1 cellular context compared by ENCODE assay signal in the genomic region with DNA sequence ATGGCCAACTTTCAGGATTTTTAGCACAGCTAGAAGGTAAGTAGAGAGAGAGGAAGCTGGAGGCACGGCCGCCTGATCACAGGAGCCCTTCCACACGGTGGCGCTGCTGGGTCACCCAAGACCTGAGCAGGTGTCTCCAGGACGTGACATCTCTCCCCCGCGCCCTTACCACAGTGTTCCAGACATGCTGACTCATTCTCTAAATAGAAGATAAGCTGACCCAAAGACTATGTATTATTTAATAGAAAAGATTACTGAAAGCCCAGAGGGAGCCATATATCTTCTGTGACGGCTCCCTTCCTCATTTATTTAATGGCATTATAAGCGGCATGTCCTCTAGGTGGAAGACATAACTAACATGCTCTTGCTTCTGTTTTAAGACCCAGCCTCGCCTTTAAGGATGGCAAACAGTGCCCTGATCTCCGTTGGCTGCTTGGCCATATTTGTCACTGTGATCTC.
TF ChIP-seq lines count a peak whose summit lies in the region.

No MANE protein-coding gene starts in this region.

TF ChIP-seq in HepG2, 621 proteins besides CTCF, POLR2A, EP300 and RAD21 (continued from another document and continues in another):
- TF ChIP-seq KLF15 (CRISPR knock-in tag; IDR thresholded peaks at IDR 0.05; ENCODE audit: borderline replicate concordance) (no peak), XRCC5 (optimal IDR thresholded peaks at IDR 0.05; ENCODE audit: low read length) (peak; percentile 74), RAD51 (IDR thresholded peaks at IDR 0.05; ENCODE audit: borderline replicate concordance) (no peak), YY1 (IDR thresholded peaks at IDR 0.05; ENCODE audit: insufficient read depth, insufficient replicate concordance, low read depth, low read length) (no peak), EED (CRISPR knock-in tag; IDR thresholded peaks at IDR 0.05) (no peak), ZNF317 (CRISPR knock-in tag; IDR thresholded peaks at IDR 0.05) (no peak), ATF7 (IDR thresholded peaks at IDR 0.05) (no peak), ATF7 (CRISPR knock-in tag; IDR thresholded peaks at IDR 0.05) (no peak), MXI1 (IDR thresholded peaks at IDR 0.05; ENCODE audit: borderline replicate concordance, low read depth, low read length) (peak; percentile 84; the same call in 1 of the 3 replicates), ZMYM4 (CRISPR knock-in tag; IDR thresholded peaks at IDR 0.05) (peak; percentile 61; the same call in 1 of the 2 replicates), AGO2 (optimal IDR thresholded peaks at IDR 0.05; ENCODE audit: low read depth, low read length) (no peak), ZNF329 (CRISPR knock-in tag; IDR thresholded peaks at IDR 0.05; ENCODE audit: low read depth) (no peak), MYNN (CRISPR knock-in tag; IDR thresholded peaks at IDR 0.05; ENCODE audit: low read depth) (no peak), JARID2 (CRISPR knock-in tag; IDR thresholded peaks at IDR 0.05; ENCODE audit: insufficient replicate concordance) (no peak), ZNF256 (CRISPR knock-in tag; conservative IDR thresholded peaks at IDR 0.05) (peak; percentile 59; the same call in 1 of the 2 replicates), NR1H2 (CRISPR knock-in tag; IDR thresholded peaks at IDR 0.05; ENCODE audit: borderline replicate concordance, low read depth) (no peak), ZNF124 (CRISPR knock-in tag; IDR thresholded peaks at IDR 0.05) (no peak), ZNF260 (CRISPR knock-in tag; IDR thresholded peaks at IDR 0.05; ENCODE audit: borderline replicate concordance, low read depth) (no peak), ZFP37 (CRISPR knock-in tag; IDR thresholded peaks at IDR 0.05; ENCODE audit: borderline replicate concordance) (no peak), SRY (CRISPR knock-in tag; IDR thresholded peaks at IDR 0.05) (no peak), GZF1 (CRISPR knock-in tag; IDR thresholded peaks at IDR 0.05) (no peak), TAF1 (CRISPR knock-in tag; IDR thresholded peaks at IDR 0.05) (no peak), ZNF7 (CRISPR knock-in tag; IDR thresholded peaks at IDR 0.05) (no peak), ONECUT2 (CRISPR knock-in tag; IDR thresholded peaks at IDR 0.05) (no peak), ZNF737 (CRISPR knock-in tag; IDR thresholded peaks at IDR 0.05; ENCODE audit: borderline replicate concordance) (no peak), ZNF746 (CRISPR knock-in tag; IDR thresholded peaks at IDR 0.05) (no peak), ZNF674 (CRISPR knock-in tag; IDR thresholded peaks at IDR 0.05; ENCODE audit: low read depth) (no peak), ZFY (CRISPR knock-in tag; IDR thresholded peaks at IDR 0.05) (no peak), ZNF180 (CRISPR knock-in tag; IDR thresholded peaks at IDR 0.05; ENCODE audit: borderline replicate concordance, low read depth) (no peak), ARNT2 (CRISPR knock-in tag; IDR thresholded peaks at IDR 0.05; ENCODE audit: low read depth) (no peak; the same call in 1 of the 2 replicates), ZNF563 (CRISPR knock-in tag; IDR thresholded peaks at IDR 0.05) (no peak), JUND (CRISPR knock-in tag; IDR thresholded peaks at IDR 0.05) (peak; percentile 65; the same call in 1 of the 2 replicates), IRF2 (CRISPR knock-in tag; IDR thresholded peaks at IDR 0.05) (peak; percentile 35; the same call in 1 of the 2 replicates), DMAP1 (CRISPR knock-in tag; IDR thresholded peaks at IDR 0.05) (no peak), FLYWCH1 (CRISPR knock-in tag; IDR thresholded peaks at IDR 0.05) (peak; percentile 27; the same call in 1 of the 2 replicates), ZBTB7B (CRISPR knock-in tag; IDR thresholded peaks at IDR 0.05) (0 out of 2 replicates have a peak, but pooled peaks have one; percentile 23), ZNF432 (CRISPR knock-in tag; IDR thresholded peaks at IDR 0.05; ENCODE audit: borderline replicate concordance) (no peak)
- TF ChIP-seq, protein P1, sequence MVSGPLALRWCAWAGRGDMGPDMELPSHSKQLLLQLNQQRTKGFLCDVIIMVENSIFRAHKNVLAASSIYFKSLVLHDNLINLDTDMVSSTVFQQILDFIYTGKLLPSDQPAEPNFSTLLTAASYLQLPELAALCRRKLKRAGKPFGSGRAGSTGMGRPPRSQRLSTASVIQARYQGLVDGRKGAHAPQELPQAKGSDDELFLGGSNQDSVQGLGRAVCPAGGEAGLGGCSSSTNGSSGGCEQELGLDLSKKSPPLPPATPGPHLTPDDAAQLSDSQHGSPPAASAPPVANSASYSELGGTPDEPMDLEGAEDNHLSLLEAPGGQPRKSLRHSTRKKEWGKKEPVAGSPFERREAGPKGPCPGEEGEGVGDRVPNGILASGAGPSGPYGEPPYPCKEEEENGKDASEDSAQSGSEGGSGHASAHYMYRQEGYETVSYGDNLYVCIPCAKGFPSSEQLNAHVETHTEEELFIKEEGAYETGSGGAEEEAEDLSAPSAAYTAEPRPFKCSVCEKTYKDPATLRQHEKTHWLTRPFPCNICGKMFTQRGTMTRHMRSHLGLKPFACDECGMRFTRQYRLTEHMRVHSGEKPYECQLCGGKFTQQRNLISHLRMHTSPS (CRISPR knock-in tag; IDR thresholded peaks at IDR 0.05; ENCODE audit: low read depth), result no peak
- TF ChIP-seq, protein P2, sequence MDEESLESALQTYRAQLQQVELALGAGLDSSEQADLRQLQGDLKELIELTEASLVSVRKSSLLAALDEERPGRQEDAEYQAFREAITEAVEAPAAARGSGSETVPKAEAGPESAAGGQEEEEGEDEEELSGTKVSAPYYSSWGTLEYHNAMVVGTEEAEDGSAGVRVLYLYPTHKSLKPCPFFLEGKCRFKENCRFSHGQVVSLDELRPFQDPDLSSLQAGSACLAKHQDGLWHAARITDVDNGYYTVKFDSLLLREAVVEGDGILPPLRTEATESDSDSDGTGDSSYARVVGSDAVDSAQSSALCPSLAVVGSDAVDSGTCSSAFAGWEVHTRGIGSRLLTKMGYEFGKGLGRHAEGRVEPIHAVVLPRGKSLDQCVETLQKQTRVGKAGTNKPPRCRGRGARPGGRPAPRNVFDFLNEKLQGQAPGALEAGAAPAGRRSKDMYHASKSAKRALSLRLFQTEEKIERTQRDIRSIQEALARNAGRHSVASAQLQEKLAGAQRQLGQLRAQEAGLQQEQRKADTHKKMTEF (CRISPR knock-in tag; IDR thresholded peaks at IDR 0.05), result peak; percentile 53; the same call in 1 of the 2 replicates
- TF ChIP-seq, protein P3, sequence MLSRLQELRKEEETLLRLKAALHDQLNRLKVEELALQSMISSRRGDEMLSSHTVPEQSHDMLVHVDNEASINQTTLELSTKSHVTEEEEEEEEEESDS (CRISPR knock-in tag; IDR thresholded peaks at IDR 0.05; ENCODE audit: borderline replicate concordance), result no peak
- TF ChIP-seq, protein P4, sequence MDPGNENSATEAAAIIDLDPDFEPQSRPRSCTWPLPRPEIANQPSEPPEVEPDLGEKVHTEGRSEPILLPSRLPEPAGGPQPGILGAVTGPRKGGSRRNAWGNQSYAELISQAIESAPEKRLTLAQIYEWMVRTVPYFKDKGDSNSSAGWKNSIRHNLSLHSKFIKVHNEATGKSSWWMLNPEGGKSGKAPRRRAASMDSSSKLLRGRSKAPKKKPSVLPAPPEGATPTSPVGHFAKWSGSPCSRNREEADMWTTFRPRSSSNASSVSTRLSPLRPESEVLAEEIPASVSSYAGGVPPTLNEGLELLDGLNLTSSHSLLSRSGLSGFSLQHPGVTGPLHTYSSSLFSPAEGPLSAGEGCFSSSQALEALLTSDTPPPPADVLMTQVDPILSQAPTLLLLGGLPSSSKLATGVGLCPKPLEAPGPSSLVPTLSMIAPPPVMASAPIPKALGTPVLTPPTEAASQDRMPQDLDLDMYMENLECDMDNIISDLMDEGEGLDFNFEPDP (CRISPR knock-in tag; conservative IDR thresholded peaks at IDR 0.05), result no peak
- TF ChIP-seq, protein P5, sequence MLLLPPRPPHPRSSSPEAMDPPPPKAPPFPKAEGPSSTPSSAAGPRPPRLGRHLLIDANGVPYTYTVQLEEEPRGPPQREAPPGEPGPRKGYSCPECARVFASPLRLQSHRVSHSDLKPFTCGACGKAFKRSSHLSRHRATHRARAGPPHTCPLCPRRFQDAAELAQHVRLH (CRISPR knock-in tag; IDR thresholded peaks at IDR 0.05; ENCODE audit: borderline replicate concordance, low read depth), result peak; percentile 69; the same call in 1 of the 2 replicates
- TF ChIP-seq, protein P6, sequence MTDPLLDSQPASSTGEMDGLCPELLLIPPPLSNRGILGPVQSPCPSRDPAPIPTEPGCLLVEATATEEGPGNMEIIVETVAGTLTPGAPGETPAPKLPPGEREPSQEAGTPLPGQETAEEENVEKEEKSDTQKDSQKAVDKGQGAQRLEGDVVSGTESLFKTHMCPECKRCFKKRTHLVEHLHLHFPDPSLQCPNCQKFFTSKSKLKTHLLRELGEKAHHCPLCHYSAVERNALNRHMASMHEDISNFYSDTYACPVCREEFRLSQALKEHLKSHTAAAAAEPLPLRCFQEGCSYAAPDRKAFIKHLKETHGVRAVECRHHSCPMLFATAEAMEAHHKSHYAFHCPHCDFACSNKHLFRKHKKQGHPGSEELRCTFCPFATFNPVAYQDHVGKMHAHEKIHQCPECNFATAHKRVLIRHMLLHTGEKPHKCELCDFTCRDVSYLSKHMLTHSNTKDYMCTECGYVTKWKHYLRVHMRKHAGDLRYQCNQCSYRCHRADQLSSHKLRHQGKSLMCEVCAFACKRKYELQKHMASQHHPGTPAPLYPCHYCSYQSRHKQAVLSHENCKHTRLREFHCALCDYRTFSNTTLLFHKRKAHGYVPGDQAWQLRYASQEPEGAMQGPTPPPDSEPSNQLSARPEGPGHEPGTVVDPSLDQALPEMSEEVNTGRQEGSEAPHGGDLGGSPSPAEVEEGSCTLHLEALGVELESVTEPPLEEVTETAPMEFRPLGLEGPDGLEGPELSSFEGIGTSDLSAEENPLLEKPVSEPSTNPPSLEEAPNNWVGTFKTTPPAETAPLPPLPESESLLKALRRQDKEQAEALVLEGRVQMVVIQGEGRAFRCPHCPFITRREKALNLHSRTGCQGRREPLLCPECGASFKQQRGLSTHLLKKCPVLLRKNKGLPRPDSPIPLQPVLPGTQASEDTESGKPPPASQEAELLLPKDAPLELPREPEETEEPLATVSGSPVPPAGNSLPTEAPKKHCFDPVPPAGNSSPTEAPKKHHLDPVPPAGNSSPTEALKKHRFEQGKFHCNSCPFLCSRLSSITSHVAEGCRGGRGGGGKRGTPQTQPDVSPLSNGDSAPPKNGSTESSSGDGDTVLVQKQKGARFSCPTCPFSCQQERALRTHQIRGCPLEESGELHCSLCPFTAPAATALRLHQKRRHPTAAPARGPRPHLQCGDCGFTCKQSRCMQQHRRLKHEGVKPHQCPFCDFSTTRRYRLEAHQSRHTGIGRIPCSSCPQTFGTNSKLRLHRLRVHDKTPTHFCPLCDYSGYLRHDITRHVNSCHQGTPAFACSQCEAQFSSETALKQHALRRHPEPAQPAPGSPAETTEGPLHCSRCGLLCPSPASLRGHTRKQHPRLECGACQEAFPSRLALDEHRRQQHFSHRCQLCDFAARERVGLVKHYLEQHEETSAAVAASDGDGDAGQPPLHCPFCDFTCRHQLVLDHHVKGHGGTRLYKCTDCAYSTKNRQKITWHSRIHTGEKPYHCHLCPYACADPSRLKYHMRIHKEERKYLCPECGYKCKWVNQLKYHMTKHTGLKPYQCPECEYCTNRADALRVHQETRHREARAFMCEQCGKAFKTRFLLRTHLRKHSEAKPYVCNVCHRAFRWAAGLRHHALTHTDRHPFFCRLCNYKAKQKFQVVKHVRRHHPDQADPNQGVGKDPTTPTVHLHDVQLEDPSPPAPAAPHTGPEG (CRISPR knock-in tag; IDR thresholded peaks at IDR 0.05), result no peak
- TF ChIP-seq, protein P7, sequence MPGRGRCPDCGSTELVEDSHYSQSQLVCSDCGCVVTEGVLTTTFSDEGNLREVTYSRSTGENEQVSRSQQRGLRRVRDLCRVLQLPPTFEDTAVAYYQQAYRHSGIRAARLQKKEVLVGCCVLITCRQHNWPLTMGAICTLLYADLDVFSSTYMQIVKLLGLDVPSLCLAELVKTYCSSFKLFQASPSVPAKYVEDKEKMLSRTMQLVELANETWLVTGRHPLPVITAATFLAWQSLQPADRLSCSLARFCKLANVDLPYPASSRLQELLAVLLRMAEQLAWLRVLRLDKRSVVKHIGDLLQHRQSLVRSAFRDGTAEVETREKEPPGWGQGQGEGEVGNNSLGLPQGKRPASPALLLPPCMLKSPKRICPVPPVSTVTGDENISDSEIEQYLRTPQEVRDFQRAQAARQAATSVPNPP (CRISPR knock-in tag; IDR thresholded peaks at IDR 0.05), result no peak
- TF ChIP-seq, protein P8, sequence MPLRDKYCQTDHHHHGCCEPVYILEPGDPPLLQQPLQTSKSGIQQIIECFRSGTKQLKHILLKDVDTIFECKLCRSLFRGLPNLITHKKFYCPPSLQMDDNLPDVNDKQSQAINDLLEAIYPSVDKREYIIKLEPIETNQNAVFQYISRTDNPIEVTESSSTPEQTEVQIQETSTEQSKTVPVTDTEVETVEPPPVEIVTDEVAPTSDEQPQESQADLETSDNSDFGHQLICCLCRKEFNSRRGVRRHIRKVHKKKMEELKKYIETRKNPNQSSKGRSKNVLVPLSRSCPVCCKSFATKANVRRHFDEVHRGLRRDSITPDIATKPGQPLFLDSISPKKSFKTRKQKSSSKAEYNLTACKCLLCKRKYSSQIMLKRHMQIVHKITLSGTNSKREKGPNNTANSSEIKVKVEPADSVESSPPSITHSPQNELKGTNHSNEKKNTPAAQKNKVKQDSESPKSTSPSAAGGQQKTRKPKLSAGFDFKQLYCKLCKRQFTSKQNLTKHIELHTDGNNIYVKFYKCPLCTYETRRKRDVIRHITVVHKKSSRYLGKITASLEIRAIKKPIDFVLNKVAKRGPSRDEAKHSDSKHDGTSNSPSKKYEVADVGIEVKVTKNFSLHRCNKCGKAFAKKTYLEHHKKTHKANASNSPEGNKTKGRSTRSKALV (CRISPR knock-in tag; IDR thresholded peaks at IDR 0.05), result no peak
- TF ChIP-seq, protein P9, sequence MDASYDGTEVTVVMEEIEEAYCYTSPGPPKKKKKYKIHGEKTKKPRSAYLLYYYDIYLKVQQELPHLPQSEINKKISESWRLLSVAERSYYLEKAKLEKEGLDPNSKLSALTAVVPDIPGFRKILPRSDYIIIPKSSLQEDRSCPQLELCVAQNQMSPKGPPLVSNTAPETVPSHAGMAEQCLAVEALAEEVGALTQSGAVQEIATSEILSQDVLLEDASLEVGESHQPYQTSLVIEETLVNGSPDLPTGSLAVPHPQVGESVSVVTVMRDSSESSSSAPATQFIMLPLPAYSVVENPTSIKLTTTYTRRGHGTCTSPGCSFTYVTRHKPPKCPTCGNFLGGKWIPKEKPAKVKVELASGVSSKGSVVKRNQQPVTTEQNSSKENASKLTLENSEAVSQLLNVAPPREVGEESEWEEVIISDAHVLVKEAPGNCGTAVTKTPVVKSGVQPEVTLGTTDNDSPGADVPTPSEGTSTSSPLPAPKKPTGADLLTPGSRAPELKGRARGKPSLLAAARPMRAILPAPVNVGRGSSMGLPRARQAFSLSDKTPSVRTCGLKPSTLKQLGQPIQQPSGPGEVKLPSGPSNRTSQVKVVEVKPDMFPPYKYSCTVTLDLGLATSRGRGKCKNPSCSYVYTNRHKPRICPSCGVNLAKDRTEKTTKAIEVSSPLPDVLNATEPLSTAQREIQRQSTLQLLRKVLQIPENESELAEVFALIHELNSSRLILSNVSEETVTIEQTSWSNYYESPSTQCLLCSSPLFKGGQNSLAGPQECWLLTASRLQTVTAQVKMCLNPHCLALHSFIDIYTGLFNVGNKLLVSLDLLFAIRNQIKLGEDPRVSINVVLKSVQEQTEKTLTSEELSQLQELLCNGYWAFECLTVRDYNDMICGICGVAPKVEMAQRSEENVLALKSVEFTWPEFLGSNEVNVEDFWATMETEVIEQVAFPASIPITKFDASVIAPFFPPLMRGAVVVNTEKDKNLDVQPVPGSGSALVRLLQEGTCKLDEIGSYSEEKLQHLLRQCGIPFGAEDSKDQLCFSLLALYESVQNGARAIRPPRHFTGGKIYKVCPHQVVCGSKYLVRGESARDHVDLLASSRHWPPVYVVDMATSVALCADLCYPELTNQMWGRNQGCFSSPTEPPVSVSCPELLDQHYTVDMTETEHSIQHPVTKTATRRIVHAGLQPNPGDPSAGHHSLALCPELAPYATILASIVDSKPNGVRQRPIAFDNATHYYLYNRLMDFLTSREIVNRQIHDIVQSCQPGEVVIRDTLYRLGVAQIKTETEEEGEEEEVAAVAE (CRISPR knock-in tag; IDR thresholded peaks at IDR 0.05; ENCODE audit: borderline replicate concordance), result 0 out of 2 replicates have a peak, but pooled peaks have one; percentile 31
